In genomic region chr10:118216071-118216470, GRCh38 we compare ENCODE assay signal across 19 cellular contexts.
DNase-seq lines count a peak whose midpoint lies in the region; ATAC-seq and TF ChIP-seq lines count a peak whose summit lies in the region.
"Had no signal": no experiment of that assay in that cellular context is flagged by ENCODE, and none has a peak within 500 bp of the region (broad histone marks: within the 10 kb centered on the region; RNA-seq: fewer than 3 reads in every experiment).

No MANE protein-coding gene starts in this region.

- H3K27me3 Mint-ChIP-seq in nephron progenitor cell (ENCODE audit: low read depth, poor library complexity) = peaks cover 4% of the 10 kb centered on the region
- H3K27me3 Mint-ChIP-seq in activated T-cell treated with anti-CD3 and anti-CD28 coated beads, Interleukin-2, amount 50 U/mL, for 72 hours (ENCODE audit: low read depth) = peaks cover 19% of the 10 kb centered on the region

- H3K4me3 ChIP-seq in fibroblast of villous mesenchyme (ENCODE audit: low read depth, low read length) (no peak overlapping the region), H7 (ENCODE audit: insufficient read depth, low read depth, low read length) (no peak overlapping the region)
- H3K4me3 ChIP-seq: A549, GM23338, K562 had no signal

- no peak for ATAC-seq in activated T-cell treated with anti-CD3 and anti-CD28 coated beads, Interleukin-2, amount 50 U/mL, for 72 hours (replicated peaks in 1 of 2)
- ATAC-seq in GM21367 (IDR thresholded peaks at IDR 0.05; ENCODE audit: unreplicated experiment) = no peak
- ATAC-seq: A549, GM23338, HCT116, K562 had no signal

- H3K4me1 Mint-ChIP-seq in nephron progenitor cell = peaks cover 51% of the 10 kb centered on the region
- no peaks in the 10 kb centered on the region for H3K4me1 Mint-ChIP-seq in activated T-cell treated with anti-CD3 and anti-CD28 coated beads, Interleukin-2, amount 50 U/mL, for 72 hours (ENCODE audit: low read depth)

- DNase-seq in AG08395 (ENCODE audit: low spot score) (peak; percentile 38), RPMI7951 (ENCODE audit: low read depth) (peak; percentile 2), fibroblast of villous mesenchyme (ENCODE audit: low read depth) (peak; percentile 56), nephron progenitor cell (no peak), H7 (no peak), foreskin melanocyte (no peak)
- no peak for DNase-seq in activated T-cell treated with anti-CD3 and anti-CD28 coated beads, Interleukin-2, amount 50 U/mL, for 72 hours
- DNase-seq: Caco-2; CD4-positive, alpha-beta T cell; DMS153; DMS79; GDM1; HFFc6; IMR-90 had no signal

- H3K9me3 Mint-ChIP-seq in nephron progenitor cell = peaks cover 6% of the 10 kb centered on the region
- H3K9me3 Mint-ChIP-seq in activated T-cell treated with anti-CD3 and anti-CD28 coated beads, Interleukin-2, amount 50 U/mL, for 72 hours = no peaks in the 10 kb centered on the region
- H3K9me3 Mint-ChIP-seq: CD4-positive, alpha-beta T cell; GM23338 had no signal

- peak overlapping the region; percentile 30 for H3K4me3 Mint-ChIP-seq in nephron progenitor cell
- H3K4me3 Mint-ChIP-seq in activated T-cell treated with anti-CD3 and anti-CD28 coated beads, Interleukin-2, amount 50 U/mL, for 72 hours = no peak overlapping the region
- H3K4me3 Mint-ChIP-seq: CD4-positive, alpha-beta T cell; GM23338; HFFc6 had no signal

- no peaks in the 10 kb centered on the region for H3K36me3 Mint-ChIP-seq in nephron progenitor cell (ENCODE audit: low read depth)
- no peaks in the 10 kb centered on the region for H3K36me3 Mint-ChIP-seq in activated T-cell treated with anti-CD3 and anti-CD28 coated beads, Interleukin-2, amount 50 U/mL, for 72 hours (ENCODE audit: insufficient read depth in 2 of 2)

- H3K36me3 ChIP-seq in H7 (replicated peaks; ENCODE audit: control insufficient read depth, insufficient read depth, low read length) = no peaks in the 10 kb centered on the region

- H3K27me3 ChIP-seq in H7 (ENCODE audit: control insufficient read depth, insufficient read depth, low read length) = no peaks in the 10 kb centered on the region

- peak overlapping the region; percentile 93 for H3K27ac Mint-ChIP-seq in nephron progenitor cell
- no peak overlapping the region for H3K27ac Mint-ChIP-seq in activated T-cell treated with anti-CD3 and anti-CD28 coated beads, Interleukin-2, amount 50 U/mL, for 72 hours
- H3K27ac Mint-ChIP-seq: CD4-positive, alpha-beta T cell; GM23338; HFFc6 had no signal

- no peak for TF ChIP-seq CTCF in fibroblast of villous mesenchyme (IDR thresholded peaks at IDR 0.05; ENCODE audit: insufficient read depth, low read depth, low read length)
- no peak for TF ChIP-seq CTCF in nephron progenitor cell (IDR thresholded peaks at IDR 0.05)

Comparison
In these comparisons a context has a peak if more than half of its experiments do, and no peak if none do; other contexts are left out.
1. DNase-seq: peak in AG08395 (single experiment), RPMI7951 (single experiment) and fibroblast of villous mesenchyme (single experiment); none in nephron progenitor cell (single experiment), H7 (single experiment), activated T-cell treated with anti-CD3 and anti-CD28 coated beads, Interleukin-2, amount 50 U/mL, for 72 hours (0 of 2) and foreskin melanocyte (single experiment).